In genomic region chr9:129568560-129569505, GRCh38 we compare ENCODE assay signal across 1 cellular context.
TF ChIP-seq lines count a peak whose summit lies in the region.

No MANE protein-coding gene starts in this region.

TF ChIP-seq in H1, 55 proteins besides CTCF, POLR2A, EP300 and RAD21:
- TF ChIP-seq KDM4A (IDR thresholded peaks at IDR 0.05; ENCODE audit: low read depth, low read length, severe bottlenecking) (peak; percentile 54), TAF7 (optimal IDR thresholded peaks at IDR 0.05; ENCODE audit: borderline replicate concordance, low read depth, low read length) (no peak), JUND (IDR thresholded peaks at IDR 0.05; ENCODE audit: low read length) (no peak), SIN3A (conservative IDR thresholded peaks at IDR 0.05 in 1 of 2, IDR thresholded peaks at IDR 0.05 in 1 of 2; ENCODE audit: low read depth in 1 of 2, low read length in 2 of 2) (0 out of 4 replicates have a peak, but pooled peaks of 1 of the 2 experiments have one; percentile 7), USF2 (IDR thresholded peaks at IDR 0.05; ENCODE audit: low read length) (no peak), SIX5 (IDR thresholded peaks at IDR 0.05; ENCODE audit: low read depth, low read length) (no peak), NRF1 (IDR thresholded peaks at IDR 0.05; ENCODE audit: low read depth, low read length) (no peak), SP1 (IDR thresholded peaks at IDR 0.05; ENCODE audit: low read depth, low read length) (no peak), ATF2 (IDR thresholded peaks at IDR 0.05; ENCODE audit: low read length) (no peak), CBX5 (IDR thresholded peaks at IDR 0.05; ENCODE audit: low read depth, low read length) (no peak), POLR2AphosphoS5 (IDR thresholded peaks at IDR 0.05; ENCODE audit: low read depth, low read length) (no peak), HDAC2 (IDR thresholded peaks at IDR 0.05; ENCODE audit: borderline replicate concordance in 1 of 2, low read depth in 2 of 2, low read length in 2 of 2) (no peak), MAFK (IDR thresholded peaks at IDR 0.05; ENCODE audit: low read depth, low read length) (no peak), TBP (IDR thresholded peaks at IDR 0.05; ENCODE audit: low read depth, low read length) (no peak)
